Comparison of ENCODE assay signal across 1 cellular context in the genomic region with DNA sequence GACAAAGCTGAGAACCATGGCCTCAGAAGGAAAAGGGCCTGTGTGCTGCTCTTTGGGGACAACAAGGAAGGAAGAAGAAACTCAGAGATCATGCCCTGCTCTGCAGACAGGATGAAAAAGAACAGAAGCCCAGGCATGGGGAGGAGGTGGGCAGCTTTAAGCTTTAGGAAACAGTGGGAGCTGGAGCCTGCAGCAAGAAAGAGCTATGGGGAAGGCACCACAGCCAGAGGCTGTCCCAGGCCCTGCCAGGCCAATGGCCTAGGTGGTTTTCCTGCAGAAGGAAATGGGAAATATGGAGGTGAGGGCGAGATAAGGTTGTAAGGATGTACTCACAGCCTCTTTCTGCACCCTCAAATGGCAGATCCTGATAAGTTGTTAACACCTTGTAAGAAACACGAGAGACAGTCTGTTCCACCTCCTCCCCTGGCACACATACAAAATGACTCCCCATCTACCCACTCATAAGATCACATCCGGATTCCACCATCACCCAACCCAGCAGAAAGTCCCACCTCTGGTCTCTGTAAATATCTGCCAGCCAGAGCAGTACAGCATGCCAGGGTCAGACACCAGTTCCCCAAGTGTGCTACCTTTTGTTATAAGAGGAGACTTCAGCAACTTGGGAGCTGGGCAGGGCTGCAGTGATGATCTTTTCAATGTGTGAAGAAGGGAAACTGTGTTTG.
TF ChIP-seq lines count a peak whose summit lies in the region.

No MANE protein-coding gene starts in this region.

TF ChIP-seq in HepG2, 621 proteins besides CTCF, POLR2A, EP300 and RAD21 (continued from another document):
- TF ChIP-seq, protein P1, sequence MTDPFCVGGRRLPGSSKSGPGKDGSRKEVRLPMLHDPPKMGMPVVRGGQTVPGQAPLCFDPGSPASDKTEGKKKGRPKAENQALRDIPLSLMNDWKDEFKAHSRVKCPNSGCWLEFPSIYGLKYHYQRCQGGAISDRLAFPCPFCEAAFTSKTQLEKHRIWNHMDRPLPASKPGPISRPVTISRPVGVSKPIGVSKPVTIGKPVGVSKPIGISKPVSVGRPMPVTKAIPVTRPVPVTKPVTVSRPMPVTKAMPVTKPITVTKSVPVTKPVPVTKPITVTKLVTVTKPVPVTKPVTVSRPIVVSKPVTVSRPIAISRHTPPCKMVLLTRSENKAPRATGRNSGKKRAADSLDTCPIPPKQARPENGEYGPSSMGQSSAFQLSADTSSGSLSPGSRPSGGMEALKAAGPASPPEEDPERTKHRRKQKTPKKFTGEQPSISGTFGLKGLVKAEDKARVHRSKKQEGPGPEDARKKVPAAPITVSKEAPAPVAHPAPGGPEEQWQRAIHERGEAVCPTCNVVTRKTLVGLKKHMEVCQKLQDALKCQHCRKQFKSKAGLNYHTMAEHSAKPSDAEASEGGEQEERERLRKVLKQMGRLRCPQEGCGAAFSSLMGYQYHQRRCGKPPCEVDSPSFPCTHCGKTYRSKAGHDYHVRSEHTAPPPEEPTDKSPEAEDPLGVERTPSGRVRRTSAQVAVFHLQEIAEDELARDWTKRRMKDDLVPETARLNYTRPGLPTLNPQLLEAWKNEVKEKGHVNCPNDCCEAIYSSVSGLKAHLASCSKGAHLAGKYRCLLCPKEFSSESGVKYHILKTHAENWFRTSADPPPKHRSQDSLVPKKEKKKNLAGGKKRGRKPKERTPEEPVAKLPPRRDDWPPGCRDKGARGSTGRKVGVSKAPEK (CRISPR knock-in tag; IDR thresholded peaks at IDR 0.05; ENCODE audit: borderline replicate concordance): no peak
- TF ChIP-seq ZNF501 (CRISPR knock-in tag; IDR thresholded peaks at IDR 0.05) (no peak), ZBTB40 (IDR thresholded peaks at IDR 0.05) (no peak), ZBTB40 (CRISPR knock-in tag; IDR thresholded peaks at IDR 0.05) (no peak)
